1 cellular context compared by ENCODE assay signal in the genomic region with DNA sequence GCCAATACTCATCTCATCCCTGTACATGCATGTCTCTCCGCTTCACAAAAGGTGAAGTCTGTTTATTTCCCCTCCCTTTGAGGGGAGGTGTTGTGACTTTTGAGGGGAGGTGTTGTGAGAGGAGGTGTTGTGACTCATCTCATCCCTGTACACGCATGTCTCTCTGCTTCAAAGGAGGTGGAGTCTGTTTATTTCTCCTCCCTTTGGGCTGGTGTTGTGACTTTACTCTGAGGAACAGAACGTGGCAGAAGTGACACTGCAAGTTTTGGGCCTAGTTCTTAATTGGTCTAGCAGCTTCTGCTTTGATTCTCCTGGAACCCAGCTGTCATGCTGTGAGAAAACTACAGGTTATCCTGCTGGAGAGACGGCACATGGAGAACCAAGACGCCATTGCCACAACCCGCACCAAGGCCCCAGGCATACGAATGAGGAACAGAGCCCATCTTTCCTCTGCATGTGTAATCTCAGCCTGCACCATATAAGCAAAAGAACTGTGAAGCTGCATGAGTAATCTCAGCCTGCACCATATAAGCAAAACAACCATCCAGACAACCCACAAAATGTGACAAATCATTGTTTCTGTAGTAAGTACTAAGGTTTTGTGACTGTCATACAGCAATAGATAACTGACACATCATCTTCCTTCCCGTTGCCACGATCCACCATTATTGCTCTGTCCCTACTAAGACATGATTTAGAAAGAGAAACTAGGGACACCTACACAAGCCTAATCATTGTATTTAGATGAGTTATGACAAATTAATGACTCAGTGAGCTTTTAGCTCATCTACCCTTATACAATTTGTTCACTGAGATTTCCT.
TF ChIP-seq lines count a peak whose summit lies in the region.

No MANE protein-coding gene starts in this region.

TF ChIP-seq in SK-N-SH, 30 proteins besides CTCF, POLR2A, EP300 and RAD21 (continued from another document):
- TF ChIP-seq, protein P1, sequence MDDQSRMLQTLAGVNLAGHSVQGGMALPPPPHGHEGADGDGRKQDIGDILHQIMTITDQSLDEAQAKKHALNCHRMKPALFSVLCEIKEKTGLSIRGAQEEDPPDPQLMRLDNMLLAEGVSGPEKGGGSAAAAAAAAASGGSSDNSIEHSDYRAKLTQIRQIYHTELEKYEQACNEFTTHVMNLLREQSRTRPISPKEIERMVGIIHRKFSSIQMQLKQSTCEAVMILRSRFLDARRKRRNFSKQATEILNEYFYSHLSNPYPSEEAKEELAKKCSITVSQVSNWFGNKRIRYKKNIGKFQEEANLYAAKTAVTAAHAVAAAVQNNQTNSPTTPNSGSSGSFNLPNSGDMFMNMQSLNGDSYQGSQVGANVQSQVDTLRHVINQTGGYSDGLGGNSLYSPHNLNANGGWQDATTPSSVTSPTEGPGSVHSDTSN (IDR thresholded peaks at IDR 0.05): no peak
- TF ChIP-seq, protein P2, sequence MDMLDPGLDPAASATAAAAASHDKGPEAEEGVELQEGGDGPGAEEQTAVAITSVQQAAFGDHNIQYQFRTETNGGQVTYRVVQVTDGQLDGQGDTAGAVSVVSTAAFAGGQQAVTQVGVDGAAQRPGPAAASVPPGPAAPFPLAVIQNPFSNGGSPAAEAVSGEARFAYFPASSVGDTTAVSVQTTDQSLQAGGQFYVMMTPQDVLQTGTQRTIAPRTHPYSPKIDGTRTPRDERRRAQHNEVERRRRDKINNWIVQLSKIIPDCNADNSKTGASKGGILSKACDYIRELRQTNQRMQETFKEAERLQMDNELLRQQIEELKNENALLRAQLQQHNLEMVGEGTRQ (IDR thresholded peaks at IDR 0.05; ENCODE audit: borderline replicate concordance, low read depth, low read length): no peak
- TF ChIP-seq FOSL2 (IDR thresholded peaks at IDR 0.05; ENCODE audit: borderline replicate concordance, low read depth) (no peak), EZH2phosphoT487 (IDR thresholded peaks at IDR 0.05; ENCODE audit: borderline replicate concordance, low read depth) (no peak), GATA2 (CRISPR knock-in tag; IDR thresholded peaks at IDR 0.05) (no peak), MEF2A (IDR thresholded peaks at IDR 0.05; ENCODE audit: borderline replicate concordance, low read depth) (no peak), MXI1 (IDR thresholded peaks at IDR 0.05; ENCODE audit: low read depth, low read length) (no peak), FOXM1 (IDR thresholded peaks at IDR 0.05; ENCODE audit: low read depth) (no peak), NRF1 (IDR thresholded peaks at IDR 0.05; ENCODE audit: low read depth, low read length) (no peak), SIN3A (IDR thresholded peaks at IDR 0.05; ENCODE audit: borderline replicate concordance, low read depth, low read length) (no peak)
- TF ChIP-seq, protein P3, sequence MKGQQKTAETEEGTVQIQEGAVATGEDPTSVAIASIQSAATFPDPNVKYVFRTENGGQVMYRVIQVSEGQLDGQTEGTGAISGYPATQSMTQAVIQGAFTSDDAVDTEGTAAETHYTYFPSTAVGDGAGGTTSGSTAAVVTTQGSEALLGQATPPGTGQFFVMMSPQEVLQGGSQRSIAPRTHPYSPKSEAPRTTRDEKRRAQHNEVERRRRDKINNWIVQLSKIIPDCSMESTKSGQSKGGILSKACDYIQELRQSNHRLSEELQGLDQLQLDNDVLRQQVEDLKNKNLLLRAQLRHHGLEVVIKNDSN (IDR thresholded peaks at IDR 0.05; ENCODE audit: borderline replicate concordance, low read depth): no peak
- TF ChIP-seq, protein P4, sequence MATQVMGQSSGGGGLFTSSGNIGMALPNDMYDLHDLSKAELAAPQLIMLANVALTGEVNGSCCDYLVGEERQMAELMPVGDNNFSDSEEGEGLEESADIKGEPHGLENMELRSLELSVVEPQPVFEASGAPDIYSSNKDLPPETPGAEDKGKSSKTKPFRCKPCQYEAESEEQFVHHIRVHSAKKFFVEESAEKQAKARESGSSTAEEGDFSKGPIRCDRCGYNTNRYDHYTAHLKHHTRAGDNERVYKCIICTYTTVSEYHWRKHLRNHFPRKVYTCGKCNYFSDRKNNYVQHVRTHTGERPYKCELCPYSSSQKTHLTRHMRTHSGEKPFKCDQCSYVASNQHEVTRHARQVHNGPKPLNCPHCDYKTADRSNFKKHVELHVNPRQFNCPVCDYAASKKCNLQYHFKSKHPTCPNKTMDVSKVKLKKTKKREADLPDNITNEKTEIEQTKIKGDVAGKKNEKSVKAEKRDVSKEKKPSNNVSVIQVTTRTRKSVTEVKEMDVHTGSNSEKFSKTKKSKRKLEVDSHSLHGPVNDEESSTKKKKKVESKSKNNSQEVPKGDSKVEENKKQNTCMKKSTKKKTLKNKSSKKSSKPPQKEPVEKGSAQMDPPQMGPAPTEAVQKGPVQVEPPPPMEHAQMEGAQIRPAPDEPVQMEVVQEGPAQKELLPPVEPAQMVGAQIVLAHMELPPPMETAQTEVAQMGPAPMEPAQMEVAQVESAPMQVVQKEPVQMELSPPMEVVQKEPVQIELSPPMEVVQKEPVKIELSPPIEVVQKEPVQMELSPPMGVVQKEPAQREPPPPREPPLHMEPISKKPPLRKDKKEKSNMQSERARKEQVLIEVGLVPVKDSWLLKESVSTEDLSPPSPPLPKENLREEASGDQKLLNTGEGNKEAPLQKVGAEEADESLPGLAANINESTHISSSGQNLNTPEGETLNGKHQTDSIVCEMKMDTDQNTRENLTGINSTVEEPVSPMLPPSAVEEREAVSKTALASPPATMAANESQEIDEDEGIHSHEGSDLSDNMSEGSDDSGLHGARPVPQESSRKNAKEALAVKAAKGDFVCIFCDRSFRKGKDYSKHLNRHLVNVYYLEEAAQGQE (IDR thresholded peaks at IDR 0.05; ENCODE audit: low read depth, low read length): no peak
